ENCODE assay signal across 31 cellular contexts in genomic region chr13:83183439-83184149, GRCh38.
"Had no signal": no experiment of that assay in that cellular context is flagged by ENCODE, and none has a peak within 500 bp of the region (broad histone marks: within the 10 kb centered on the region; RNA-seq: fewer than 3 reads in every experiment).

No MANE protein-coding gene starts in this region.

- H3K9me3 ChIP-seq: breast epithelium, SK-N-SH had no signal

- H3K4me1 Mint-ChIP-seq: activated B cell treated with CpG ODN at 0.5 μM for 24 hours; activated CD4-positive, alpha-beta T cell treated with anti-CD3 and anti-CD28 coated beads, Interleukin-2, amount 10 ng/mL, durations not matched to agents 24 days and 14 days; activated CD8-positive, alpha-beta memory T cell treated with anti-CD3 and anti-CD28 coated beads, Interleukin-2, amount 10 ng/mL, durations not matched to agents 7 days and 5 days; activated naive CD4-positive, alpha-beta T cell treated with anti-CD3 and anti-CD28 coated beads, Interleukin-2, amount 50 U/mL, for 24 hours had no signal

- H3K4me1 ChIP-seq: breast epithelium, SJCRH30 had no signal

- H3K9ac ChIP-seq: SK-N-SH had no signal

- H3K27me3 ChIP-seq: breast epithelium, MG63, SJCRH30 had no signal

- ATAC-seq: activated CD8-positive, alpha-beta memory T cell treated with anti-CD3 and anti-CD28 coated beads, Interleukin-2, amount 10 ng/mL, durations not matched to agents 7 days and 5 days; Panc1; Right ventricle myocardium inferior had no signal

- DNase-seq: activated B cell treated with CpG ODN at 0.5 μM for 24 hours; activated CD4-positive, alpha-beta T cell treated with anti-CD3 and anti-CD28 coated beads for 1 hour; activated CD4-positive, alpha-beta T cell treated with anti-CD3 and anti-CD28 coated beads, Interleukin-2, amount 10 ng/mL, durations not matched to agents 24 days and 14 days; activated CD4-positive, alpha-beta T cell treated with anti-CD3 and anti-CD28 coated beads, Interleukin-2, amount 50 U/mL, for 48 hours; activated CD8-positive, alpha-beta memory T cell treated with anti-CD3 and anti-CD28 coated beads, Interleukin-2, amount 10 ng/mL, durations not matched to agents 7 days and 5 days; activated effector memory CD4-positive, alpha-beta T cell treated with Interleukin-2 at 50 U/mL for 16 hours; activated naive CD4-positive, alpha-beta T cell; activated T-cell treated with anti-CD3 and anti-CD28 coated beads, Interleukin-2, amount 50 U/mL, for 24 hours; aorta; caudate nucleus; MG63; MV-4-11; NCI-H1092 treated with DMSO at 0.1 percent for 48 hours; NCI-H1417 treated with DMSO at 0.1 percent for 48 hours; NCI-H1694; NCI-H2029; NCI-H2107; NCI-H2171 treated with DMSO at 0.1 percent for 48 hours; NCI-H226; NCI-H526 treated with DMSO at 0.1 percent for 48 hours; NCI-H82; RPMI8226; SJCRH30; SK-N-SH; SW 1271 had no signal

- H3K27me3 Mint-ChIP-seq: activated B cell treated with CpG ODN at 0.5 μM for 24 hours; activated CD4-positive, alpha-beta T cell treated with anti-CD3 and anti-CD28 coated beads, Interleukin-2, amount 10 ng/mL, durations not matched to agents 24 days and 14 days; activated CD8-positive, alpha-beta memory T cell treated with anti-CD3 and anti-CD28 coated beads, Interleukin-2, amount 10 ng/mL, durations not matched to agents 7 days and 5 days; activated naive CD4-positive, alpha-beta T cell treated with anti-CD3 and anti-CD28 coated beads, Interleukin-2, amount 50 U/mL, for 24 hours; activated T-cell treated with anti-CD3 and anti-CD28 coated beads, Interleukin-2, amount 50 U/mL, for 24 hours had no signal

- H3K27ac Mint-ChIP-seq: activated B cell treated with CpG ODN at 0.5 μM for 24 hours; activated CD4-positive, alpha-beta T cell treated with anti-CD3 and anti-CD28 coated beads, Interleukin-2, amount 10 ng/mL, durations not matched to agents 24 days and 14 days; activated CD8-positive, alpha-beta memory T cell treated with anti-CD3 and anti-CD28 coated beads, Interleukin-2, amount 10 ng/mL, durations not matched to agents 7 days and 5 days; activated naive CD4-positive, alpha-beta T cell treated with anti-CD3 and anti-CD28 coated beads, Interleukin-2, amount 50 U/mL, for 24 hours; activated T-cell treated with anti-CD3 and anti-CD28 coated beads, Interleukin-2, amount 50 U/mL, for 24 hours; activated T-helper 1 cell treated with anti-CD3 and anti-CD28 coated beads, Interleukin-12 subunit alpha, Interleukin-12 subunit beta, Interleukin-2, Interleukin-4 antibody, amounts not matched to agents 30 ng/mL and 10 ng/mL and 1 ng/mL, durations not matched to agents 14 hours and 24 hours and 36 hours; T-helper 1 cell treated with Interleukin-12 subunit alpha and Interleukin-12 subunit beta and Interleukin-4 antibody, amounts not matched to agents 30 μg/mL and 1 μg/mL, for 36 hours had no signal

- H3K4me2 ChIP-seq: SK-N-SH had no signal

- H3K4me3 Mint-ChIP-seq: activated B cell treated with CpG ODN at 0.5 μM for 24 hours; activated CD4-positive, alpha-beta T cell treated with anti-CD3 and anti-CD28 coated beads, Interleukin-2, amount 10 ng/mL, durations not matched to agents 24 days and 14 days; activated CD8-positive, alpha-beta memory T cell treated with anti-CD3 and anti-CD28 coated beads, Interleukin-2, amount 10 ng/mL, durations not matched to agents 7 days and 5 days; activated naive CD4-positive, alpha-beta T cell treated with anti-CD3 and anti-CD28 coated beads, Interleukin-2, amount 50 U/mL, for 24 hours; activated T-cell treated with anti-CD3 and anti-CD28 coated beads, Interleukin-2, amount 50 U/mL, for 24 hours; activated T-helper 1 cell treated with anti-CD3 and anti-CD28 coated beads, Interleukin-12 subunit alpha, Interleukin-12 subunit beta, Interleukin-2, Interleukin-4 antibody, amounts not matched to agents 30 ng/mL and 10 ng/mL and 1 ng/mL, durations not matched to agents 14 hours and 24 hours and 36 hours; T-helper 1 cell treated with Interleukin-12 subunit alpha and Interleukin-12 subunit beta and Interleukin-4 antibody, amounts not matched to agents 30 μg/mL and 1 μg/mL, for 36 hours had no signal

- H3K36me3 Mint-ChIP-seq: activated CD8-positive, alpha-beta memory T cell treated with anti-CD3 and anti-CD28 coated beads, Interleukin-2, amount 10 ng/mL, durations not matched to agents 7 days and 5 days; activated naive CD4-positive, alpha-beta T cell treated with anti-CD3 and anti-CD28 coated beads, Interleukin-2, amount 50 U/mL, for 24 hours had no signal

- H3K27ac ChIP-seq: breast epithelium, SJCRH30 had no signal

- H3K4me3 ChIP-seq: breast epithelium, MG63, SJCRH30 had no signal

- H3K9me3 Mint-ChIP-seq: activated CD4-positive, alpha-beta T cell treated with anti-CD3 and anti-CD28 coated beads, Interleukin-2, amount 10 ng/mL, durations not matched to agents 24 days and 14 days; activated naive CD4-positive, alpha-beta T cell treated with anti-CD3 and anti-CD28 coated beads, Interleukin-2, amount 50 U/mL, for 24 hours had no signal

- H3K36me3 ChIP-seq: breast epithelium, MG63, SJCRH30 had no signal
